Comparison of ENCODE assay signal across 1 cellular context in the genomic region with DNA sequence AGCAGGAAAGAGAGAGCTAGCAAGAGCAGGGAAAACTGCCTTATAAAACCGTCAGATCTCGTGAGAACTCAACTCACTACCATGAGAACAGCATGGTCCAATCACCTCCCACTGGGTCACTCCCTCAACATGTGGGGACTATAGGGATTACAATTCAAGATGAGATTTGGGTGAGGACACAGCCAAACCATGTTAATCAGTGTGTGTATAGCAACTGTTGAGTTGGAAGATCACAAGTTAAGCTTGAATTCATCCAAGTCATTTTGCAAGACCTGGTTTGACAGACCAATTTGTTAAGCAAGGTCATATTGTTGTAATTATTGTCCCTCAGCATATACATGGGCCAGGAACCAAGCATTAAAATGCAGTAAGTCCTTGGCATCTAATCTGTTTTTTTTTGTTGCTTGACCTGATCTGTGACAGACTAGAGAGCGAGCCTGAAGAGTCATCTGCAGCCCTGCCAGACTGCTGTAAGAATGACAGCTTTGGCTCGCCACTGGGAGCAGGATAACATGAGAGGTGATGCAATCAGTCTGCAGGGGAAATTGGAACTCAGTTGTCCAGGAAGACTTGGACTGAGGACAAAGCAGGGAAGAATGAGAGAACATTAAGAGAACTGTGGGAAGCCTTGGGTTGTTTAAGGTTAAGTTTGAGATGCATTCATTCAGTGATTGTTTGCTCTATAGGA.
TF ChIP-seq lines count a peak whose summit lies in the region.

No MANE protein-coding gene starts in this region.

TF ChIP-seq in GM23338, 12 proteins besides CTCF, POLR2A, EP300 and RAD21 (continued from another document):
- TF ChIP-seq, protein P1, sequence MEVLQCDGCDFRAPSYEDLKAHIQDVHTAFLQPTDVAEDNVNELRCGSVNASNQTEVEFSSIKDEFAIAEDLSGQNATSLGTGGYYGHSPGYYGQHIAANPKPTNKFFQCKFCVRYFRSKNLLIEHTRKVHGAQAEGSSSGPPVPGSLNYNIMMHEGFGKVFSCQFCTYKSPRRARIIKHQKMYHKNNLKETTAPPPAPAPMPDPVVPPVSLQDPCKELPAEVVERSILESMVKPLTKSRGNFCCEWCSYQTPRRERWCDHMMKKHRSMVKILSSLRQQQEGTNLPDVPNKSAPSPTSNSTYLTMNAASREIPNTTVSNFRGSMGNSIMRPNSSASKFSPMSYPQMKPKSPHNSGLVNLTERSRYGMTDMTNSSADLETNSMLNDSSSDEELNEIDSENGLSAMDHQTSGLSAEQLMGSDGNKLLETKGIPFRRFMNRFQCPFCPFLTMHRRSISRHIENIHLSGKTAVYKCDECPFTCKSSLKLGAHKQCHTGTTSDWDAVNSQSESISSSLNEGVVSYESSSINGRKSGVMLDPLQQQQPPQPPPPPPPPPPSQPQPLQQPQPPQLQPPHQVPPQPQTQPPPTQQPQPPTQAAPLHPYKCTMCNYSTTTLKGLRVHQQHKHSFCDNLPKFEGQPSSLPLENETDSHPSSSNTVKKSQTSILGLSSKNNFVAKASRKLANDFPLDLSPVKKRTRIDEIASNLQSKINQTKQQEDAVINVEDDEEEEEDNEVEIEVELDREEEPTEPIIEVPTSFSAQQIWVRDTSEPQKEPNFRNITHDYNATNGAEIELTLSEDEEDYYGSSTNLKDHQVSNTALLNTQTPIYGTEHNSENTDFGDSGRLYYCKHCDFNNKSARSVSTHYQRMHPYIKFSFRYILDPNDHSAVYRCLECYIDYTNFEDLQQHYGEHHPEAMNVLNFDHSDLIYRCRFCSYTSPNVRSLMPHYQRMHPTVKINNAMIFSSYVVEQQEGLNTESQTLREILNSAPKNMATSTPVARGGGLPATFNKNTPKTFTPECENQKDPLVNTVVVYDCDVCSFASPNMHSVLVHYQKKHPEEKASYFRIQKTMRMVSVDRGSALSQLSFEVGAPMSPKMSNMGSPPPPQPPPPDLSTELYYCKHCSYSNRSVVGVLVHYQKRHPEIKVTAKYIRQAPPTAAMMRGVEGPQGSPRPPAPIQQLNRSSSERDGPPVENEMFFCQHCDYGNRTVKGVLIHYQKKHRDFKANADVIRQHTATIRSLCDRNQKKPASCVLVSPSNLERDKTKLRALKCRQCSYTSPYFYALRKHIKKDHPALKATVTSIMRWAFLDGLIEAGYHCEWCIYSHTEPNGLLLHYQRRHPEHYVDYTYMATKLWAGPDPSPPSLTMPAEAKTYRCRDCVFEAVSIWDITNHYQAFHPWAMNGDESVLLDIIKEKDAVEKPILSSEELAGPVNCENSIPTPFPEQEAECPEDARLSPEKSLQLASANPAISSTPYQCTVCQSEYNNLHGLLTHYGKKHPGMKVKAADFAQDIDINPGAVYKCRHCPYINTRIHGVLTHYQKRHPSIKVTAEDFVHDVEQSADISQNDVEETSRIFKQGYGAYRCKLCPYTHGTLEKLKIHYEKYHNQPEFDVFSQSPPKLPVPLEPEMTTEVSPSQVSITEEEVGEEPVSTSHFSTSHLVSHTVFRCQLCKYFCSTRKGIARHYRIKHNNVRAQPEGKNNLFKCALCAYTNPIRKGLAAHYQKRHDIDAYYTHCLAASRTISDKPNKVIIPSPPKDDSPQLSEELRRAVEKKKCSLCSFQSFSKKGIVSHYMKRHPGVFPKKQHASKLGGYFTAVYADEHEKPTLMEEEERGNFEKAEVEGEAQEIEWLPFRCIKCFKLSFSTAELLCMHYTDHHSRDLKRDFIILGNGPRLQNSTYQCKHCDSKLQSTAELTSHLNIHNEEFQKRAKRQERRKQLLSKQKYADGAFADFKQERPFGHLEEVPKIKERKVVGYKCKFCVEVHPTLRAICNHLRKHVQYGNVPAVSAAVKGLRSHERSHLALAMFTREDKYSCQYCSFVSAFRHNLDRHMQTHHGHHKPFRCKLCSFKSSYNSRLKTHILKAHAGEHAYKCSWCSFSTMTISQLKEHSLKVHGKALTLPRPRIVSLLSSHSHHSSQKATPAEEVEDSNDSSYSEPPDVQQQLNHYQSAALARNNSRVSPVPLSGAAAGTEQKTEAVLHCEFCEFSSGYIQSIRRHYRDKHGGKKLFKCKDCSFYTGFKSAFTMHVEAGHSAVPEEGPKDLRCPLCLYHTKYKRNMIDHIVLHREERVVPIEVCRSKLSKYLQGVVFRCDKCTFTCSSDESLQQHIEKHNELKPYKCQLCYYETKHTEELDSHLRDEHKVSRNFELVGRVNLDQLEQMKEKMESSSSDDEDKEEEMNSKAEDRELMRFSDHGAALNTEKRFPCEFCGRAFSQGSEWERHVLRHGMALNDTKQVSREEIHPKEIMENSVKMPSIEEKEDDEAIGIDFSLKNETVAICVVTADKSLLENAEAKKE (CRISPR knock-in tag; IDR thresholded peaks at IDR 0.05): no peak
- TF ChIP-seq EZH2phosphoT487 (IDR thresholded peaks at IDR 0.05; ENCODE audit: unreplicated experiment) (no peak), EZH2 (IDR thresholded peaks at IDR 0.05; ENCODE audit: low read depth, unreplicated experiment) (no peak), JUNB (IDR thresholded peaks at IDR 0.05; ENCODE audit: unreplicated experiment) (no peak), ZNF114 (CRISPR knock-in tag; IDR thresholded peaks at IDR 0.05) (no peak), ZNF331 (CRISPR knock-in tag; IDR thresholded peaks at IDR 0.05; ENCODE audit: low read depth) (no peak)
- TF ChIP-seq, protein P2, sequence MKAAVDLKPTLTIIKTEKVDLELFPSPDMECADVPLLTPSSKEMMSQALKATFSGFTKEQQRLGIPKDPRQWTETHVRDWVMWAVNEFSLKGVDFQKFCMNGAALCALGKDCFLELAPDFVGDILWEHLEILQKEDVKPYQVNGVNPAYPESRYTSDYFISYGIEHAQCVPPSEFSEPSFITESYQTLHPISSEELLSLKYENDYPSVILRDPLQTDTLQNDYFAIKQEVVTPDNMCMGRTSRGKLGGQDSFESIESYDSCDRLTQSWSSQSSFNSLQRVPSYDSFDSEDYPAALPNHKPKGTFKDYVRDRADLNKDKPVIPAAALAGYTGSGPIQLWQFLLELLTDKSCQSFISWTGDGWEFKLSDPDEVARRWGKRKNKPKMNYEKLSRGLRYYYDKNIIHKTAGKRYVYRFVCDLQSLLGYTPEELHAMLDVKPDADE (IDR thresholded peaks at IDR 0.05): no peak
- TF ChIP-seq, protein P3, sequence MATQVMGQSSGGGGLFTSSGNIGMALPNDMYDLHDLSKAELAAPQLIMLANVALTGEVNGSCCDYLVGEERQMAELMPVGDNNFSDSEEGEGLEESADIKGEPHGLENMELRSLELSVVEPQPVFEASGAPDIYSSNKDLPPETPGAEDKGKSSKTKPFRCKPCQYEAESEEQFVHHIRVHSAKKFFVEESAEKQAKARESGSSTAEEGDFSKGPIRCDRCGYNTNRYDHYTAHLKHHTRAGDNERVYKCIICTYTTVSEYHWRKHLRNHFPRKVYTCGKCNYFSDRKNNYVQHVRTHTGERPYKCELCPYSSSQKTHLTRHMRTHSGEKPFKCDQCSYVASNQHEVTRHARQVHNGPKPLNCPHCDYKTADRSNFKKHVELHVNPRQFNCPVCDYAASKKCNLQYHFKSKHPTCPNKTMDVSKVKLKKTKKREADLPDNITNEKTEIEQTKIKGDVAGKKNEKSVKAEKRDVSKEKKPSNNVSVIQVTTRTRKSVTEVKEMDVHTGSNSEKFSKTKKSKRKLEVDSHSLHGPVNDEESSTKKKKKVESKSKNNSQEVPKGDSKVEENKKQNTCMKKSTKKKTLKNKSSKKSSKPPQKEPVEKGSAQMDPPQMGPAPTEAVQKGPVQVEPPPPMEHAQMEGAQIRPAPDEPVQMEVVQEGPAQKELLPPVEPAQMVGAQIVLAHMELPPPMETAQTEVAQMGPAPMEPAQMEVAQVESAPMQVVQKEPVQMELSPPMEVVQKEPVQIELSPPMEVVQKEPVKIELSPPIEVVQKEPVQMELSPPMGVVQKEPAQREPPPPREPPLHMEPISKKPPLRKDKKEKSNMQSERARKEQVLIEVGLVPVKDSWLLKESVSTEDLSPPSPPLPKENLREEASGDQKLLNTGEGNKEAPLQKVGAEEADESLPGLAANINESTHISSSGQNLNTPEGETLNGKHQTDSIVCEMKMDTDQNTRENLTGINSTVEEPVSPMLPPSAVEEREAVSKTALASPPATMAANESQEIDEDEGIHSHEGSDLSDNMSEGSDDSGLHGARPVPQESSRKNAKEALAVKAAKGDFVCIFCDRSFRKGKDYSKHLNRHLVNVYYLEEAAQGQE (IDR thresholded peaks at IDR 0.05; ENCODE audit: unreplicated experiment): no peak
